Comparison of ENCODE assay signal across 10 cellular contexts in genomic region chr17:39737331-39737760, GRCh38. TPM values are rescaled to one million over a fixed set of nuclear protein-coding genes. Genes with fewer than 3 reads are reported as not detected.
DNase-seq lines count a peak whose midpoint lies in the region; ATAC-seq and TF ChIP-seq lines count a peak whose summit lies in the region.
"Had no signal": no experiment of that assay in that cellular context is flagged by ENCODE, and none has a peak within 500 bp of the region (broad histone marks: within the 10 kb centered on the region; RNA-seq: fewer than 3 reads in every experiment).

No MANE protein-coding gene starts in this region.

- H3K9ac ChIP-seq in endodermal cell (ENCODE audit: extremely low read depth, low read length, poor library complexity, severe bottlenecking): no peak overlapping the region
- H3K9ac ChIP-seq in mucosa of rectum (ENCODE audit: low read depth in 1 of 2, low read length in 2 of 2): peak overlapping the region; percentile 32 to 85

- WGBS in endodermal cell (ENCODE audit: insufficient coverage in 1 of 2, insufficient read length in 1 of 2), 2 experiments: 62 to 67% methylated on average over 6 to 11 of the region's 11 CpGs
- 47% methylated on average over 11 of the region's 11 CpGs for WGBS in urinary bladder

- peaks cover 5% of the 10 kb centered on the region for H3K27me3 Mint-ChIP-seq in activated naive CD4-positive, alpha-beta T cell treated with anti-CD3 and anti-CD28 coated beads, Interleukin-2, amount 50 U/mL, for 24 hours
- H3K27me3 Mint-ChIP-seq in endodermal cell (ENCODE audit: insufficient read depth): no peaks in the 10 kb centered on the region

- H3K9me3 Mint-ChIP-seq in activated naive CD4-positive, alpha-beta T cell treated with anti-CD3 and anti-CD28 coated beads, Interleukin-2, amount 50 U/mL, for 24 hours: no peaks in the 10 kb centered on the region
- H3K9me3 Mint-ChIP-seq in endodermal cell: no peaks in the 10 kb centered on the region
- H3K9me3 Mint-ChIP-seq: activated T-cell treated with anti-CD3 and anti-CD28 coated beads, Interleukin-2, amount 50 U/mL, for 4 hours had no signal

- peak overlapping the region; percentile 15 for H3K4me3 Mint-ChIP-seq in activated naive CD4-positive, alpha-beta T cell treated with anti-CD3 and anti-CD28 coated beads, Interleukin-2, amount 50 U/mL, for 24 hours
- H3K4me3 Mint-ChIP-seq in endodermal cell: peak overlapping the region; percentile 88

- H3K9me3 ChIP-seq in endodermal cell (ENCODE audit: control insufficient read depth, low read length): no peaks in the 10 kb centered on the region
- H3K9me3 ChIP-seq in mucosa of rectum (ENCODE audit: control insufficient read depth in 2 of 2, low read length in 2 of 2): no peaks in the 10 kb centered on the region

- H3K27ac ChIP-seq in endodermal cell (ENCODE audit: low read depth, low read length) (no peak overlapping the region), mucosa of rectum (ENCODE audit: low read depth in 2 of 2, low read length in 2 of 2) (peak overlapping the region; percentile 94 to 95), urinary bladder (ENCODE audit: low read depth) (peak overlapping the region; percentile 35)

- no peaks in the 10 kb centered on the region for H3K36me3 Mint-ChIP-seq in activated naive CD4-positive, alpha-beta T cell treated with anti-CD3 and anti-CD28 coated beads, Interleukin-2, amount 50 U/mL, for 24 hours
- H3K36me3 Mint-ChIP-seq in endodermal cell (ENCODE audit: low read depth): no peaks in the 10 kb centered on the region

- H3K27ac Mint-ChIP-seq in activated naive CD4-positive, alpha-beta T cell treated with anti-CD3 and anti-CD28 coated beads, Interleukin-2, amount 50 U/mL, for 24 hours: no peak overlapping the region
- H3K27ac Mint-ChIP-seq in endodermal cell: peak overlapping the region; percentile 90

- H3K36me3 ChIP-seq in endodermal cell (ENCODE audit: control insufficient read depth, insufficient read depth, low read length) (no peaks in the 10 kb centered on the region), mucosa of rectum (ENCODE audit: control insufficient read depth in 2 of 2, insufficient read depth in 2 of 2, low read length in 2 of 2) (no peaks in the 10 kb centered on the region), urinary bladder (ENCODE audit: insufficient read depth) (no peaks in the 10 kb centered on the region)

- no peak for ATAC-seq in HG02759 (IDR thresholded peaks at IDR 0.05; ENCODE audit: unreplicated experiment)
- no peak for ATAC-seq in HG03571 (IDR thresholded peaks at IDR 0.05; ENCODE audit: unreplicated experiment)

- DNase-seq in activated naive CD4-positive, alpha-beta T cell treated with Interleukin-2 at 50 U/mL for 16 hours: no peak
- DNase-seq in endodermal cell: no peak
- DNase-seq in NCI-H2227 treated with DMSO at 0.1 percent for 48 hours (lab: John Stamatoyannopoulos, UW): no peak
- DNase-seq: activated T-cell treated with anti-CD3 and anti-CD28 coated beads, Interleukin-2, amount 50 U/mL, for 4 hours had no signal

- no peaks in the 10 kb centered on the region for H3K27me3 ChIP-seq in endodermal cell (ENCODE audit: control insufficient read depth, insufficient read depth, low read length, poor library complexity, severe bottlenecking)
- peaks cover 0 to 7% of the 10 kb centered on the region in 2 donors for H3K27me3 ChIP-seq in mucosa of rectum (ENCODE audit: control insufficient read depth in 2 of 2, insufficient read depth in 2 of 2, low read length in 2 of 2)

- peaks cover 5% of the 10 kb centered on the region for H3K4me1 ChIP-seq in endodermal cell (ENCODE audit: control insufficient read depth, insufficient read depth, low read length)
- H3K4me1 ChIP-seq in mucosa of rectum (ENCODE audit: control insufficient read depth in 2 of 2, insufficient read depth in 2 of 2, low read length in 2 of 2): peaks cover 17 to 34% of the 10 kb centered on the region in 2 donors
- H3K4me1 ChIP-seq in urinary bladder (ENCODE audit: insufficient read depth): no peaks in the 10 kb centered on the region

- H3K4me3 ChIP-seq in endodermal cell (ENCODE audit: low read length) (peak overlapping the region; percentile 87), mucosa of rectum (ENCODE audit: low read length in 2 of 2) (peak overlapping the region; percentile 71 to 81), urinary bladder (ENCODE audit: low read depth, low read length) (no peak overlapping the region)

- peaks cover 19% of the 10 kb centered on the region for H3K4me1 Mint-ChIP-seq in activated naive CD4-positive, alpha-beta T cell treated with anti-CD3 and anti-CD28 coated beads, Interleukin-2, amount 50 U/mL, for 24 hours
- H3K4me1 Mint-ChIP-seq in endodermal cell: peaks cover 28% of the 10 kb centered on the region

- TF ChIP-seq CTCF in endodermal cell (conservative IDR thresholded peaks at IDR 0.05): no peak

RNA-seq across cellular contexts. Expression of gene GRB7, which starts 0.4 kb away (rescaled TPM):
- total RNA-seq in endodermal cell: 10 to 100 TPM; 54.6 to 73.9 TPM
- 6.1 TPM for polyA plus RNA-seq in endodermal cell (2013, experiment 1 of 2)
- polyA plus RNA-seq in endodermal cell (2013, experiment 2 of 2): 4.4 TPM
- total RNA-seq in urinary bladder: 2.9 TPM
- polyA plus RNA-seq in urinary bladder: 2.7 TPM
- total RNA-seq: RPMI7951 had no signal

RNA-seq across cellular contexts. Expression of gene MIEN1, which starts 7.0 kb away (rescaled TPM):
- 10 to 100 TPM; 42.6 to 57.0 TPM for total RNA-seq in endodermal cell
- 57.8 TPM for polyA plus RNA-seq in endodermal cell (2013, experiment 1 of 2)
- polyA plus RNA-seq in endodermal cell (2013, experiment 2 of 2): 57.7 TPM
- total RNA-seq in urinary bladder: 7.9 TPM
- 60.5 TPM for polyA plus RNA-seq in urinary bladder

RNA-seq across cellular contexts. Expression of gene ERBB2, which starts 37.5 kb away (rescaled TPM):
- total RNA-seq in endodermal cell (100 to 1,000 TPM; 110 to 133 TPM), urinary bladder (60.5 TPM)
- polyA plus RNA-seq in endodermal cell (2013, experiment 1 of 2): 72.5 TPM
- 68.6 TPM for polyA plus RNA-seq in endodermal cell (2013, experiment 2 of 2)
- 38.3 TPM for polyA plus RNA-seq in urinary bladder

RNA-seq across cellular contexts. Expression of gene PGAP3, which starts 49.5 kb away (rescaled TPM):
- total RNA-seq in endodermal cell: 10 to 100 TPM; 22.6 to 29.3 TPM
- polyA plus RNA-seq in endodermal cell (2013, experiment 1 of 2): 12.2 TPM
- 11.0 TPM for polyA plus RNA-seq in endodermal cell (2013, experiment 2 of 2)
- total RNA-seq in urinary bladder: 10.0 TPM
- polyA plus RNA-seq in urinary bladder: 19.1 TPM

Comparison
In these comparisons a context has a peak if more than half of its experiments do, and no peak if none do; other contexts are left out.
1. RNA of gene GRB7, which starts 0.4 kb away (total RNA-seq): 54.6 to 73.9 TPM in endodermal cell; 2.9 TPM in urinary bladder (single experiment); every median in the first group is over 10 times any median in the second.